14 cellular contexts compared by ENCODE assay signal in the genomic region with DNA sequence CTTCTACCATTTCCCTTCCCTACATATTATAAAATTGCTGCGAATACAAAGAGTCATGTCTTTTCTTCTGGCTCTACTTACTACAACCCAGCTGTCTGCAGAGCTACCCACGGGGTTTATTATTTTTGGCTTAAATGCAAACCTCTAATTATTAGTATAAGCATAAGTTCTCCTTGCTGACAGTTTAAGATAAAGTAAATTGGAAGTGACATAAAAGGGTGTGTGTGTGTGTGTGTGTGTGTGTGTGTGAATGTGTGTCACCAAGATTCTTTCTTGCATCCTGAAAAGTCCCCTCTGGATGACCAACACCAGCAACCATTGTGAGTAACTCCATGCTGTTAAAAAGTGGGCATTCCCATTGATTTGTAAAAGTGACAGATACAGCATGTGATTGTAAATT.
DNase-seq lines count a peak whose midpoint lies in the region; ATAC-seq, FAIRE-seq and TF ChIP-seq lines count a peak whose summit lies in the region.
"Had no signal": no experiment of that assay in that cellular context is flagged by ENCODE, and none has a peak within 500 bp of the region (broad histone marks: within the 10 kb centered on the region; RNA-seq: fewer than 3 reads in every experiment).

No MANE protein-coding gene starts in this region.

- in situ Hi-C loops in Panc1 (cut with HindIII; ENCODE audit: low pct_unique_long_range_greater_than_20kb, low sequenced_read_pairs): no loop called here

- no peak overlapping the region for H3K9ac ChIP-seq in fibroblast of lung (ENCODE audit: insufficient read depth, low read length)

- H3K36me3 ChIP-seq in Panc1 (ENCODE audit: control insufficient read depth, insufficient read depth, low read length) (no peaks in the 10 kb centered on the region), fibroblast of lung (ENCODE audit: control insufficient read depth, insufficient read depth, low read length) (no peaks in the 10 kb centered on the region), osteoblast (ENCODE audit: insufficient read depth, low read length) (no peaks in the 10 kb centered on the region), pancreas (no peaks in the 10 kb centered on the region)

- FAIRE-seq in pancreas (lab: Jason Lieb, UNC): no peak

- POLR2A ChIA-PET in Panc1 (lab: Charles Lee) (interaction anchor here (0.5 to 0.6 kb wide), 3 partner anchors 10 to 529 kb away, joined by 3 read pairs; no protein-coding TSS in a partner anchor), GM10248 (lab: Yijun Ruan, JAX) (no interaction called here)

- TF ChIP-seq CTCF in Panc1 (IDR thresholded peaks at IDR 0.05) (no peak), fibroblast of lung (conservative IDR thresholded peaks at IDR 0.05 in 1 of 2, IDR thresholded peaks at IDR 0.05 in 1 of 2; ENCODE audit: low read depth in 1 of 2, low read length in 2 of 2) (no peak), osteoblast (IDR thresholded peaks at IDR 0.05; ENCODE audit: extremely low read depth, low read depth, low read length) (no peak), pancreas (IDR thresholded peaks at IDR 0.05) (no peak), GM10248 (IDR thresholded peaks at IDR 0.05; ENCODE audit: control extremely low read depth, extremely low read depth, low read depth, missing control alignments) (no peak)

- H3K4me3 ChIP-seq in Panc1 (ENCODE audit: low read depth in 2 of 2, low read length in 2 of 2) (no peak overlapping the region), fibroblast of lung (replicated peaks in 1 of 4; ENCODE audit: control extremely low read depth in 1 of 4, insufficient read depth in 1 of 4, low read depth in 3 of 4, low read length in 4 of 4) (no peak overlapping the region), osteoblast (ENCODE audit: insufficient read depth, low read length) (no peak overlapping the region), pancreas (no peak overlapping the region)

- CTCF ChIA-PET in Panc1 (lab: Charles Lee): no interaction called here
- CTCF ChIA-PET in GM10248 (lab: Yijun Ruan, JAX): interaction anchor here (1.0 kb wide), 1 partner anchor 8 kb away, joined by 3 read pairs; no protein-coding TSS in a partner anchor

- 6 to 26% methylated on average over 2 of the region's 2 CpGs for WGBS in pancreas, 2 donors

- DNase-seq in EL (peak; percentile 53), Panc1 (ENCODE audit: low read depth, low spot score) (no peak), fibroblast of lung (ENCODE audit: low read depth in 2 of 2) (peak; percentile 92 to 95), osteoblast (ENCODE audit: insufficient read length, low spot score, missing footprints) (no peak), COLO829 (ENCODE audit: low spot score) (no peak), pancreas (no peak), GM10248 (ENCODE audit: extremely low spot score) (no peak)
- no peak for DNase-seq in activated CD8-positive, alpha-beta memory T cell treated with anti-CD3 and anti-CD28 coated beads, Interleukin-2, amount 50 U/mL, for 48 hours
- DNase-seq: activated naive CD8-positive, alpha-beta T cell treated with anti-CD3 and anti-CD28 coated beads, Interleukin-2, amount 10 ng/mL, durations not matched to agents 7 days and 5 days; CD4-positive, alpha-beta T cell; effector CD8-positive, alpha-beta T cell; NCI-H146; T-helper 2 cell had no signal

- H3K27ac ChIP-seq in Panc1 (ENCODE audit: low read length) (peak overlapping the region; percentile 94), fibroblast of lung (ENCODE audit: insufficient read depth, low read length) (no peak overlapping the region), osteoblast (ENCODE audit: low read depth, low read length) (no peak overlapping the region), pancreas (no peak overlapping the region)

- intact Hi-C loops in Panc1 (cut with micrococcal nuclease; ENCODE audit: unreplicated experiment): no loop called here
- intact Hi-C loops in pancreas (cut with DNase I): no loop called here

- no peaks in the 10 kb centered on the region for H4K20me1 ChIP-seq in fibroblast of lung (ENCODE audit: control insufficient read depth, extremely low read depth, insufficient read depth, low read length)
- no peaks in the 10 kb centered on the region for H4K20me1 ChIP-seq in osteoblast (ENCODE audit: insufficient read depth, low read length)

- no TSS peak for BruUV-seq in Panc1 (replicated peaks; lab: Mats Ljungman, UMichigan)

- H3K79me2 ChIP-seq in fibroblast of lung (ENCODE audit: control insufficient read depth, insufficient read depth, low read length) (no peaks in the 10 kb centered on the region), osteoblast (ENCODE audit: insufficient read depth, low read length) (no peaks in the 10 kb centered on the region)

- peaks cover 29% of the 10 kb centered on the region for H3K4me1 ChIP-seq in Panc1 (ENCODE audit: control insufficient read depth, insufficient read depth, low read length)
- H3K4me1 ChIP-seq in fibroblast of lung (ENCODE audit: control insufficient read depth, extremely low read depth, insufficient read depth, low read length): peaks cover 6% of the 10 kb centered on the region
- peaks cover 20% of the 10 kb centered on the region for H3K4me1 ChIP-seq in osteoblast (ENCODE audit: insufficient read depth, low read length)
- H3K4me1 ChIP-seq in pancreas: no peaks in the 10 kb centered on the region

- H3K4me2 ChIP-seq in fibroblast of lung (ENCODE audit: extremely low read depth, insufficient read depth, low read length): peak overlapping the region; percentile 15
- H3K4me2 ChIP-seq in osteoblast (ENCODE audit: insufficient read depth, low read length): peak overlapping the region; percentile 23

- H3K9me3 ChIP-seq in Panc1 (ENCODE audit: control insufficient read depth, insufficient read depth, low read depth, low read length) (peaks cover 7% of the 10 kb centered on the region; the same call in 1 of the 2 replicates), fibroblast of lung (ENCODE audit: control insufficient read depth, insufficient read depth, low read depth, low read length) (no peaks in the 10 kb centered on the region), osteoblast (ENCODE audit: low read depth, low read length) (no peaks in the 10 kb centered on the region), pancreas (no peaks in the 10 kb centered on the region)

- ATAC-seq in Panc1: peak; percentile 79
- ATAC-seq in pancreas: no peak
- ATAC-seq: stimulated activated effector memory CD8-positive, alpha-beta T cell treated with anti-CD3 and anti-CD28 coated beads, Interleukin-12 subunit alpha, Interleukin-12 subunit beta, amount 100 ng/mL, for 72 hours had no signal

- H3K27me3 ChIP-seq in Panc1 (ENCODE audit: control insufficient read depth, insufficient read depth, low read length): no peaks in the 10 kb centered on the region
- H3K27me3 ChIP-seq in fibroblast of lung (ENCODE audit: control insufficient read depth, insufficient read depth, low read length): no peaks in the 10 kb centered on the region
- H3K27me3 ChIP-seq in osteoblast (ENCODE audit: insufficient read depth, low read length): no peaks in the 10 kb centered on the region
- H3K27me3 ChIP-seq in pancreas: no peaks in the 10 kb centered on the region

- H2AFZ ChIP-seq in fibroblast of lung (ENCODE audit: low read length): no peak overlapping the region
- H2AFZ ChIP-seq in osteoblast (ENCODE audit: low read length): no peak overlapping the region

Comparison
In these comparisons a context has a peak if more than half of its experiments do, and no peak if none do; other contexts are left out.
1. DNase-seq: peak in EL (single experiment) and fibroblast of lung (2 of 2); none in Panc1 (single experiment), osteoblast (single experiment), COLO829 (single experiment), pancreas (0 of 6), activated CD8-positive, alpha-beta memory T cell treated with anti-CD3 and anti-CD28 coated beads, Interleukin-2, amount 50 U/mL, for 48 hours (single experiment) and GM10248 (single experiment).